29 cellular contexts compared by ENCODE assay signal in the genomic region with DNA sequence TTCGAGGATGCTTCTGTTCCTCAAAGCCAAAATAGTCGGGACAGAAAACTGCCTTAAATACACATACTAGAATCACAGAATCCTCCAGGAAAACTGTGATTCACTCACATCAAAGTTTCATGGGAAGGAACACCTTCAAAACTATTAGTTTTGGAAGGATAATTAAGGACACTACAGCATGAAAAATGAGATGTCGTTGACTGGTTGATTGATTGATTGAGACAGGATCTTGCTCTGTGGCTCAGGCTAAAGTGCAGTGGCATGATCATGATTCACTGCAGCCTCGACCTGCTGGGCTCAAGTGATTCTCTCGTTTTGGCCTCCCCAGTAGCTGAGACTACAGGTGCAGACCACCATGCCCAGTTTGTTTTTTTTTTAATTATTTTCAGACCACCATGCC.
"Had no signal": no experiment of that assay in that cellular context is flagged by ENCODE, and none has a peak within 500 bp of the region (broad histone marks: within the 10 kb centered on the region; RNA-seq: fewer than 3 reads in every experiment).

No MANE protein-coding gene starts in this region.

- H3K4me3 ChIP-seq: adrenal gland, ascending aorta, cardiac muscle cell, colonic mucosa had no signal

- H3K27ac ChIP-seq: adrenal gland, ascending aorta, cardiac muscle cell, colonic mucosa, WERI-Rb-1 had no signal

- H3K9me3 ChIP-seq: adrenal gland, ascending aorta, colonic mucosa had no signal

- FAIRE-seq: bronchial epithelial cell had no signal

- DNase-seq: activated CD4-positive, alpha-beta memory T cell treated with anti-CD3 and anti-CD28 coated beads, Interleukin-2, amount 10 ng/mL, durations not matched to agents 7 days and 5 days; activated CD4-positive, alpha-beta T cell treated with anti-CD3 and anti-CD28 coated beads for 1 hour; activated CD4-positive, alpha-beta T cell treated with anti-CD3 and anti-CD28 coated beads for 36 hours; activated CD4-positive, alpha-beta T cell treated with anti-CD3 and anti-CD28 coated beads for 48 hours; activated CD4-positive, alpha-beta T cell treated with anti-CD3 and anti-CD28 coated beads, Interleukin-2, amount 10 ng/mL, durations not matched to agents 7 days and 5 days; activated CD4-positive, alpha-beta T cell treated with anti-CD3 and anti-CD28 coated beads, Interleukin-2, amount 50 U/mL, for 48 hours; activated CD4-positive, CD25-positive, alpha-beta regulatory T cell; activated CD8-positive, alpha-beta memory T cell treated with anti-CD3 and anti-CD28 coated beads for 24 hours; activated CD8-positive, alpha-beta memory T cell treated with anti-CD3 and anti-CD28 coated beads, Interleukin-2, amount 10 ng/mL, durations not matched to agents 7 days and 5 days; activated CD8-positive, alpha-beta memory T cell treated with anti-CD3 and anti-CD28 coated beads, Interleukin-2, amount 50 U/mL, for 48 hours; activated CD8-positive, alpha-beta T cell treated with anti-CD3 and anti-CD28 coated beads, Interleukin-2, amount 10 ng/mL, durations not matched to agents 7 days and 5 days; activated effector memory CD4-positive, alpha-beta T cell treated with Interleukin-2 at 50 U/mL for 16 hours; activated gamma-delta T cell; activated naive CD4-positive, alpha-beta T cell treated with anti-CD3 and anti-CD28 coated beads for 36 hours; activated naive CD4-positive, alpha-beta T cell treated with anti-CD3 and anti-CD28 coated beads, Interleukin-2, amount 50 U/mL, for 16 hours; activated naive CD8-positive, alpha-beta T cell treated with anti-CD3 and anti-CD28 coated beads for 36 hours; activated T-cell treated with anti-CD3 and anti-CD28 coated beads, Interleukin-2, amount 50 U/mL, for 24 hours; activated T-cell treated with anti-CD3 and anti-CD28 coated beads, Interleukin-2, amount 50 U/mL, for 48 hours; adrenal gland; amniotic stem cell; caudate nucleus; cerebellar nuclear complex; colonic mucosa; T-helper 2 cell; T-helper 9 cell; WERI-Rb-1 had no signal

- H3K4me1 ChIP-seq: adrenal gland, ascending aorta, colonic mucosa had no signal

- H3K27me3 ChIP-seq: adrenal gland, ascending aorta, cardiac muscle cell, colonic mucosa had no signal

- H3K36me3 ChIP-seq: adrenal gland, ascending aorta, cardiac muscle cell, colonic mucosa, WERI-Rb-1 had no signal
